ENCODE assay signal across 13 cellular contexts in genomic region chr3:39264053-39264452, GRCh38. TPM values are rescaled to one million over a fixed set of nuclear protein-coding genes. Genes with fewer than 3 reads are reported as not detected.
"Had no signal": no experiment of that assay in that cellular context is flagged by ENCODE, and none has a peak within 500 bp of the region (broad histone marks: within the 10 kb centered on the region; RNA-seq: fewer than 3 reads in every experiment).

No MANE protein-coding gene starts in this region.

- H3K4me1 ChIP-seq: body of pancreas had no signal

- H3K4me3 ChIP-seq: body of pancreas had no signal

- DNase-seq: activated CD4-positive, alpha-beta T cell treated with anti-CD3 and anti-CD28 coated beads for 48 hours; activated naive CD4-positive, alpha-beta T cell treated with anti-CD3 and anti-CD28 coated beads, Interleukin-2, amount 50 U/mL, for 16 hours; amniotic stem cell; body of pancreas; central memory CD4-positive, alpha-beta T cell; cortex of kidney; hypothalamus; T-helper 9 cell; trophoblast cell had no signal

- H3K4me1 Mint-ChIP-seq: mesothelial cell of epicardium had no signal

- H3K27ac ChIP-seq: body of pancreas had no signal

- H3K9me3 Mint-ChIP-seq: mesothelial cell of epicardium had no signal

- H3K9me3 ChIP-seq: body of pancreas had no signal

- H3K36me3 Mint-ChIP-seq: mesothelial cell of epicardium had no signal

- H3K4me3 Mint-ChIP-seq: mesothelial cell of epicardium had no signal

- H3K27ac Mint-ChIP-seq: activated T-helper 2 cell treated with anti-CD3 and anti-CD28 coated beads, Interferon-gamma antibody, Interleukin-2, Interleukin-4, amounts not matched to agents 10 μg/mL and 5 μg/mL and 100 μg/mL, durations not matched to agents 14 hours and 24 hours and 36 hours; mesothelial cell of epicardium had no signal

- H3K27me3 ChIP-seq: body of pancreas had no signal

- ATAC-seq: body of pancreas had no signal

RNA-seq across cellular contexts. Expression of gene CX3CR1, which starts 15.8 kb away (rescaled TPM):
- total RNA-seq: epithelial cell of proximal tubule, myocyte had no signal
